In the genomic region with DNA sequence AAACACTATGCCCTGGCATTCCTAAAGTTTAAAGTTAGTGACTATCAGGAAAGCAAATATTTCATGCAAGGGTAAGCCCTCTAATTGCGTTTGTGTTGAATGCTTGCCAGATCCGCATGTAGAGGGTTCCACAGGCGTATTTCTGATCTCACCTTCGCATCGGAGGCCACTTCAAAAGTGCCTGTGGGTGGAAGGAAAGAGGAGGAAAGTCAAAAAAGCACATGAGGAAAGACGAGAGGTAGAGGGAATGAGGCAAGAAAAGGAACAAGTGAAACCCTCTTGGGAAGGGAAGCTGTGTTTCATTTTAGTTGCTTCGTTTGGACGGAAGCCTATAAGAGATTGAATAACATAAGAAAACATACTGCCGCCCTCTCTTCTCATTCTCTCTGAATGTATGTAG, we compare ENCODE assay signal across 1 cellular context.
TF ChIP-seq lines count a peak whose summit lies in the region.

No MANE protein-coding gene starts in this region.

TF ChIP-seq in HepG2, 621 proteins besides CTCF, POLR2A, EP300 and RAD21 (continued from another document):
- no peak for TF ChIP-seq GATAD1 (CRISPR knock-in tag; IDR thresholded peaks at IDR 0.05)
- TF ChIP-seq ZNF292 (CRISPR knock-in tag; IDR thresholded peaks at IDR 0.05; ENCODE audit: borderline replicate concordance, low read depth), result no peak
- no peak for TF ChIP-seq ZNF251 (CRISPR knock-in tag; IDR thresholded peaks at IDR 0.05)
- TF ChIP-seq ZBTB8A (CRISPR knock-in tag; IDR thresholded peaks at IDR 0.05; ENCODE audit: borderline replicate concordance, low read depth), result no peak
- TF ChIP-seq ZNF550 (CRISPR knock-in tag; IDR thresholded peaks at IDR 0.05; ENCODE audit: borderline replicate concordance), result no peak
- no peak for TF ChIP-seq ZBTB37 (CRISPR knock-in tag; IDR thresholded peaks at IDR 0.05)
- TF ChIP-seq, protein P1, sequence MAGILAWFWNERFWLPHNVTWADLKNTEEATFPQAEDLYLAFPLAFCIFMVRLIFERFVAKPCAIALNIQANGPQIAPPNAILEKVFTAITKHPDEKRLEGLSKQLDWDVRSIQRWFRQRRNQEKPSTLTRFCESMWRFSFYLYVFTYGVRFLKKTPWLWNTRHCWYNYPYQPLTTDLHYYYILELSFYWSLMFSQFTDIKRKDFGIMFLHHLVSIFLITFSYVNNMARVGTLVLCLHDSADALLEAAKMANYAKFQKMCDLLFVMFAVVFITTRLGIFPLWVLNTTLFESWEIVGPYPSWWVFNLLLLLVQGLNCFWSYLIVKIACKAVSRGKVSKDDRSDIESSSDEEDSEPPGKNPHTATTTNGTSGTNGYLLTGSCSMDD (CRISPR knock-in tag; IDR thresholded peaks at IDR 0.05), result no peak
- no peak for TF ChIP-seq NFYB (CRISPR knock-in tag; IDR thresholded peaks at IDR 0.05)
